14 cellular contexts compared by ENCODE assay signal in genomic region chr16:27458987-27459688, GRCh38. TPM values are rescaled to one million over a fixed set of nuclear protein-coding genes. Genes with fewer than 3 reads are reported as not detected.
"Had no signal": no experiment of that assay in that cellular context is flagged by ENCODE, and none has a peak within 500 bp of the region (broad histone marks: within the 10 kb centered on the region; RNA-seq: fewer than 3 reads in every experiment).

No MANE protein-coding gene starts in this region.

- H3K27ac ChIP-seq: sigmoid colon, SJSA1, upper lobe of right lung, VCaP had no signal

- ATAC-seq: left cardiac atrium; psoas muscle; stimulated activated naive CD8-positive, alpha-beta T cell treated with anti-CD3 and anti-CD28 coated beads, Interleukin-15, Interleukin-2, amounts not matched to agents 100 U/mL and 50 U/mL, for 24 hours; upper lobe of right lung had no signal

- DNase-seq: activated gamma-delta T cell; dermis blood vessel endothelial cell; left cardiac atrium; midbrain; occipital lobe; sigmoid colon; stimulated activated naive CD8-positive, alpha-beta T cell treated with anti-CD3 and anti-CD28 coated beads, Interleukin-15, Interleukin-2, amounts not matched to agents 100 U/mL and 50 U/mL, for 24 hours; SW 1271; T1000; upper lobe of right lung had no signal

- H3K4me3 ChIP-seq: lung, psoas muscle, sigmoid colon, SJSA1, upper lobe of right lung had no signal

- H3K4me1 ChIP-seq: sigmoid colon, SJSA1 had no signal

- H3K9me3 ChIP-seq: psoas muscle, sigmoid colon, SJSA1, upper lobe of right lung had no signal

- H3K27me3 ChIP-seq: sigmoid colon, SJSA1, upper lobe of right lung had no signal

RNA-seq across cellular contexts. Expression of gene IL21R, which starts 57.2 kb away (rescaled TPM):
- total RNA-seq: occipital lobe had no signal
